ENCODE assay signal across 8 cellular contexts in genomic region chr14:67583711-67584644, GRCh38. TPM values are rescaled to one million over a fixed set of nuclear protein-coding genes. Genes with fewer than 3 reads are reported as not detected.
DNase-seq lines count a peak whose midpoint lies in the region; TF ChIP-seq lines count a peak whose summit lies in the region.

No MANE protein-coding gene starts in this region.

- H3K4me3 ChIP-seq in left ventricle myocardium inferior (no peak overlapping the region), sigmoid colon (no peak overlapping the region)

- intact Hi-C loops in left ventricle myocardium inferior (cut with micrococcal nuclease): no loop called here
- intact Hi-C loops in sigmoid colon (cut with DNase I): no loop called here

- H3K4me3 Mint-ChIP-seq in activated naive CD8-positive, alpha-beta T cell treated with anti-CD3 and anti-CD28 coated beads for 36 hours: no peak overlapping the region

- H3K9me3 ChIP-seq in left ventricle myocardium inferior (replicated peaks) (no peaks in the 10 kb centered on the region), sigmoid colon (no peaks in the 10 kb centered on the region)

- H3K27me3 Mint-ChIP-seq in activated naive CD8-positive, alpha-beta T cell treated with anti-CD3 and anti-CD28 coated beads for 36 hours: no peaks in the 10 kb centered on the region

- TF ChIP-seq EP300 in sigmoid colon (IDR thresholded peaks at IDR 0.05): no peak

- no peak for TF ChIP-seq POLR2A in sigmoid colon (IDR thresholded peaks at IDR 0.05)

- peak; percentile 75 for TF ChIP-seq CTCF in left ventricle myocardium inferior (IDR thresholded peaks at IDR 0.05; ENCODE audit: borderline replicate concordance)
- TF ChIP-seq CTCF in sigmoid colon (IDR thresholded peaks at IDR 0.05): peak; percentile 34 to 54 (median 42)

- H3K36me3 Mint-ChIP-seq in activated naive CD8-positive, alpha-beta T cell treated with anti-CD3 and anti-CD28 coated beads for 36 hours: no peaks in the 10 kb centered on the region

- H3K9me3 Mint-ChIP-seq in activated naive CD8-positive, alpha-beta T cell treated with anti-CD3 and anti-CD28 coated beads for 36 hours: no peaks in the 10 kb centered on the region

- peak; percentile 74 for DNase-seq in DMS 273 (lab: John Stamatoyannopoulos, UW; ENCODE audit: unreplicated experiment)
- DNase-seq in DMS 273 treated with DMSO at 0.1 percent for 48 hours (lab: John Stamatoyannopoulos, UW): no peak
- DNase-seq in GM19240 (ENCODE audit: insufficient read length, low spot score): peak; percentile 64
- peak; percentile 53 for DNase-seq in NCI-H2227 (lab: John Stamatoyannopoulos, UW; ENCODE audit: unreplicated experiment)
- DNase-seq in activated naive CD8-positive, alpha-beta T cell treated with anti-CD3 and anti-CD28 coated beads for 36 hours: peak; percentile 14
- DNase-seq in left ventricle myocardium inferior: no peak
- DNase-seq in sigmoid colon: no peak
- DNase-seq in UCSD-AML1 (lab: John Stamatoyannopoulos, UW; ENCODE audit: unreplicated experiment): no peak

- H3K27ac ChIP-seq in left ventricle myocardium inferior (replicated peaks) (no peak overlapping the region), sigmoid colon (no peak overlapping the region)

- WGBS in sigmoid colon, 2 donors: 84 to 89% methylated on average over 6 of the region's 6 CpGs

- H3K4me1 ChIP-seq in left ventricle myocardium inferior (no peaks in the 10 kb centered on the region), sigmoid colon (no peaks in the 10 kb centered on the region)

- H3K27me3 ChIP-seq in left ventricle myocardium inferior (ENCODE audit: low read depth): no peaks in the 10 kb centered on the region
- no peaks in the 10 kb centered on the region for H3K27me3 ChIP-seq in sigmoid colon

- H3K27ac Mint-ChIP-seq in activated naive CD8-positive, alpha-beta T cell treated with anti-CD3 and anti-CD28 coated beads for 36 hours: no peak overlapping the region

- peaks cover 30% of the 10 kb centered on the region for H3K36me3 ChIP-seq in left ventricle myocardium inferior
- peaks cover 0 to 30% (median 4%) of the 10 kb centered on the region in 4 donors for H3K36me3 ChIP-seq in sigmoid colon

- H3K4me1 Mint-ChIP-seq in activated naive CD8-positive, alpha-beta T cell treated with anti-CD3 and anti-CD28 coated beads for 36 hours: no peaks in the 10 kb centered on the region

RNA-seq across cellular contexts. Expression of gene PIGH, which starts 16.1 kb away (rescaled TPM):
- total RNA-seq in activated naive CD8-positive, alpha-beta T cell treated with anti-CD3 and anti-CD28 coated beads for 36 hours: 10 to 100 TPM; 17.5 to 18.2 TPM
- total RNA-seq in left ventricle myocardium inferior: 12.8 TPM
- total RNA-seq in sigmoid colon: 10 to 100 TPM; 15.2 to 32.9 (median 24.4) TPM
- polyA plus RNA-seq in sigmoid colon: 10 to 100 TPM in 1 of 3 donors, 1 to 10 TPM in 2; 8.4 to 14.1 (median 9.9) TPM

RNA-seq across cellular contexts. Expression of gene ARG2, which starts 35.7 kb away (rescaled TPM):
- 10 to 100 TPM in 1 of 2 experiments, 1 to 10 TPM in 1; 8.7 to 10.2 TPM for total RNA-seq in activated naive CD8-positive, alpha-beta T cell treated with anti-CD3 and anti-CD28 coated beads for 36 hours
- total RNA-seq in left ventricle myocardium inferior (1.2 TPM), sigmoid colon (10 to 100 TPM in 1 of 4 donors, 1 to 10 TPM in 3; 1.6 to 11.4 (median 5.5) TPM)
- 10 to 100 TPM in 1 of 3 donors, 1 to 10 TPM in 1, under 1 TPM in 1; 0.60 to 59.2 (median 5.7) TPM for polyA plus RNA-seq in sigmoid colon

RNA-seq across cellular contexts. Expression of gene PLEKHH1, which starts 50.9 kb away (rescaled TPM):
- 1 to 10 TPM; 2.4 to 3.3 TPM for total RNA-seq in activated naive CD8-positive, alpha-beta T cell treated with anti-CD3 and anti-CD28 coated beads for 36 hours
- total RNA-seq in left ventricle myocardium inferior (3.7 TPM), sigmoid colon (1 to 10 TPM; 2.0 to 8.0 (median 2.9) TPM)
- polyA plus RNA-seq in sigmoid colon: 10 to 100 TPM; 10.8 to 25.3 (median 12.3) TPM

Comparison
In these comparisons a context has a peak if more than half of its experiments do, and no peak if none do; other contexts are left out.
1. DNase-seq: peak in DMS 273 (single experiment), GM19240 (single experiment), NCI-H2227 (single experiment) and activated naive CD8-positive, alpha-beta T cell treated with anti-CD3 and anti-CD28 coated beads for 36 hours (single experiment); none in DMS 273 treated with DMSO at 0.1 percent for 48 hours (single experiment), left ventricle myocardium inferior (single experiment), sigmoid colon (single experiment) and UCSD-AML1 (single experiment).